ENCODE assay signal across 20 cellular contexts in genomic region chr4:100489316-100489715, GRCh38. TPM values are rescaled to one million over a fixed set of nuclear protein-coding genes. Genes with fewer than 3 reads are reported as not detected.
"Had no signal": no experiment of that assay in that cellular context is flagged by ENCODE, and none has a peak within 500 bp of the region (broad histone marks: within the 10 kb centered on the region; RNA-seq: fewer than 3 reads in every experiment).

No MANE protein-coding gene starts in this region.

- H3K4me1 Mint-ChIP-seq: mesothelial cell of epicardium; stimulated activated memory B cell treated with anti-CD40 and anti-IgM and Interleukin-4, amounts not matched to agents 10 μg/mL and 1 μg/mL and 100 μg/mL, for 72 hours had no signal

- H3K4me2 ChIP-seq: hepatocyte had no signal

- DNase-seq: activated CD4-positive, alpha-beta T cell treated with anti-CD3 and anti-CD28 coated beads, Interleukin-2, amount 50 U/mL, for 4 hours; activated gamma-delta T cell; adrenal gland; caudate nucleus; erythroblast; islet precursor cell; pancreas; stimulated activated CD4-positive, alpha-beta T cell treated with anti-CD3 and anti-CD28 coated beads, Interleukin-4, amount 100 ng/mL, for 4 hours; T-helper 2 cell; testis; upper lobe of left lung had no signal

- H3K27me3 ChIP-seq: adrenal gland, hepatocyte, neutrophil, testis, upper lobe of left lung had no signal

- H3K4me1 ChIP-seq: adrenal gland, testis, upper lobe of left lung had no signal

- H3K36me3 Mint-ChIP-seq: natural killer cell treated with Interleukin-12 subunit alpha and Interleukin-12 subunit beta and Interleukin-15 and Interleukin-18, amount 100 ng/mL, for 72 hours; stimulated activated memory B cell treated with anti-CD40 and anti-IgM and Interleukin-4, amounts not matched to agents 10 μg/mL and 1 μg/mL and 100 μg/mL, for 72 hours had no signal

- H3K36me3 ChIP-seq: adrenal gland, neutrophil, pancreas, upper lobe of left lung had no signal

- H3K27ac Mint-ChIP-seq: activated naive CD4-positive, alpha-beta T cell treated with anti-CD3 and anti-CD28 coated beads, Interleukin-2, amount 50 U/mL, for 72 hours; mesothelial cell of epicardium; natural killer cell treated with Interleukin-12 subunit alpha and Interleukin-12 subunit beta and Interleukin-15 and Interleukin-18, amount 100 ng/mL, for 72 hours; stimulated activated memory B cell treated with anti-CD40 and anti-IgM and Interleukin-4, amounts not matched to agents 10 μg/mL and 1 μg/mL and 100 μg/mL, for 72 hours had no signal

- H3K4me3 Mint-ChIP-seq: mesothelial cell of epicardium; natural killer cell treated with Interleukin-12 subunit alpha and Interleukin-12 subunit beta and Interleukin-15 and Interleukin-18, amount 100 ng/mL, for 72 hours; stimulated activated memory B cell treated with anti-CD40 and anti-IgM and Interleukin-4, amounts not matched to agents 10 μg/mL and 1 μg/mL and 100 μg/mL, for 72 hours had no signal

- H3K27me3 Mint-ChIP-seq: natural killer cell treated with Interleukin-12 subunit alpha and Interleukin-12 subunit beta and Interleukin-15 and Interleukin-18, amount 100 ng/mL, for 72 hours had no signal

- H2AFZ ChIP-seq: hepatocyte had no signal

- H3K9me3 ChIP-seq: pancreas, testis had no signal

- H3K79me2 ChIP-seq: hepatocyte had no signal

- H3K27ac ChIP-seq: adrenal gland, hepatocyte, neutrophil, pancreas, testis, upper lobe of left lung had no signal

- H3K4me3 ChIP-seq: adrenal gland, hepatocyte, lung, pancreas, testis, upper lobe of left lung had no signal

RNA-seq across cellular contexts. Expression of gene EMCN, which starts 28.5 kb away (rescaled TPM):
- total RNA-seq: activated CD8-positive, alpha-beta memory T cell treated with anti-CD3 and anti-CD28 coated beads for 36 hours; activated naive CD4-positive, alpha-beta T cell treated with anti-CD3 and anti-CD28 coated beads, Interleukin-2, amount 50 U/mL, for 72 hours; fibroblast of villous mesenchyme; natural killer cell treated with Interleukin-12 subunit alpha and Interleukin-12 subunit beta and Interleukin-15 and Interleukin-18, amount 100 ng/mL, for 72 hours had no signal
